Comparison of ENCODE assay signal across 8 cellular contexts in genomic region chr6:26252097-26252496, GRCh38.
DNase-seq lines count a peak whose midpoint lies in the region; ATAC-seq lines count a peak whose summit lies in the region.
"Not testable (repeated sequence)": the region's sequence is repeated elsewhere in the genome, so short reads cannot be mapped to it uniquely, and the experiment has no call there.

No MANE protein-coding gene starts in this region.

- peaks cover 20% of the 10 kb centered on the region; the same call in 1 of the 2 replicates for H3K27me3 ChIP-seq in BLaER1
- not testable (repeated sequence) for H3K27me3 ChIP-seq in HUES48 (ENCODE audit: control insufficient read depth, insufficient read depth, low read length); SJSA1 (replicated peaks); effector memory CD4-positive, alpha-beta T cell (replicated peaks; ENCODE audit: control insufficient read depth, insufficient read depth, low read length, poor library complexity, severe bottlenecking); iPS DF 6.9 (ENCODE audit: control insufficient read depth, insufficient read depth, low read length)

- no CpG with 5 or more reads among the region's 5 CpGs for WGBS in iPS DF 6.9 (ENCODE audit: insufficient coverage, insufficient read length)

- not testable (repeated sequence) for H3K27me3 Mint-ChIP-seq in activated naive CD8-positive, alpha-beta T cell; naive thymus-derived CD8-positive, alpha-beta T cell; stimulated activated memory B cell treated with anti-CD40 and anti-IgM and Interleukin-4, amounts not matched to agents 10 μg/mL and 1 μg/mL and 100 μg/mL, for 72 hours

- POLR2A ChIA-PET in naive thymus-derived CD8-positive, alpha-beta T cell (lab: Charles Lee) = interaction anchor here (0.6 to 3.6 kb wide), 11 partner anchors 9 to 1585 kb away, joined by 4 to 66 read pairs (median 6); partner anchors contain the start of gene HMGN4

- ATAC-seq in naive thymus-derived CD8-positive, alpha-beta T cell; stimulated activated memory B cell treated with anti-CD40 and anti-IgM and Interleukin-4, amounts not matched to agents 10 μg/mL and 1 μg/mL and 100 μg/mL, for 72 hours: not testable (repeated sequence)

- peak overlapping the region; percentile 93 for H3K27ac ChIP-seq in BLaER1
- peak overlapping the region; percentile 95 for H3K27ac ChIP-seq in HUES48 (ENCODE audit: low read depth, low read length)
- peak overlapping the region; percentile 23 for H3K27ac ChIP-seq in SJSA1
- H3K27ac ChIP-seq in effector memory CD4-positive, alpha-beta T cell (ENCODE audit: insufficient read depth, low read length, poor library complexity, severe bottlenecking) = peak overlapping the region; percentile 52
- H3K27ac ChIP-seq in iPS DF 6.9 (ENCODE audit: low read length) = peak overlapping the region; percentile 3

- peak overlapping the region; percentile 86 for H3K4me3 ChIP-seq in BLaER1
- peak overlapping the region; percentile 78 for H3K4me3 ChIP-seq in HUES48 (ENCODE audit: low read depth, low read length)
- peak overlapping the region; percentile 42 for H3K4me3 ChIP-seq in SJSA1
- H3K4me3 ChIP-seq in effector memory CD4-positive, alpha-beta T cell (ENCODE audit: insufficient read depth, low read depth, low read length, poor library complexity, severe bottlenecking) = peak overlapping the region; percentile 73
- H3K4me3 ChIP-seq in iPS DF 6.9 (ENCODE audit: low read length) = peak overlapping the region; percentile 90; the same call in 1 of the 2 replicates

- H3K4me3 Mint-ChIP-seq in activated naive CD8-positive, alpha-beta T cell = peak overlapping the region; percentile 94
- H3K4me3 Mint-ChIP-seq in naive thymus-derived CD8-positive, alpha-beta T cell = peak overlapping the region; percentile 93 to 99 (median 98)
- peak overlapping the region; percentile 82 for H3K4me3 Mint-ChIP-seq in stimulated activated memory B cell treated with anti-CD40 and anti-IgM and Interleukin-4, amounts not matched to agents 10 μg/mL and 1 μg/mL and 100 μg/mL, for 72 hours

- DNase-seq in SJSA1 (ENCODE audit: low read depth in 1 of 2, low spot score in 2 of 2); effector memory CD4-positive, alpha-beta T cell; iPS DF 6.9 (ENCODE audit: low read depth, low spot score); naive thymus-derived CD8-positive, alpha-beta T cell: not testable (repeated sequence)

- H3K36me3 Mint-ChIP-seq in activated naive CD8-positive, alpha-beta T cell; naive thymus-derived CD8-positive, alpha-beta T cell; stimulated activated memory B cell treated with anti-CD40 and anti-IgM and Interleukin-4, amounts not matched to agents 10 μg/mL and 1 μg/mL and 100 μg/mL, for 72 hours: not testable (repeated sequence)

- H3K9me3 Mint-ChIP-seq in activated naive CD8-positive, alpha-beta T cell (ENCODE audit: low read depth); naive thymus-derived CD8-positive, alpha-beta T cell; stimulated activated memory B cell treated with anti-CD40 and anti-IgM and Interleukin-4, amounts not matched to agents 10 μg/mL and 1 μg/mL and 100 μg/mL, for 72 hours: not testable (repeated sequence)

- peak overlapping the region; percentile 80 for H3K4me2 ChIP-seq in BLaER1

- H4K20me1 ChIP-seq in BLaER1 = peaks cover 27% of the 10 kb centered on the region

- not testable (repeated sequence) for H3K36me3 ChIP-seq in BLaER1; HUES48 (ENCODE audit: control insufficient read depth, insufficient read depth, low read length); SJSA1; effector memory CD4-positive, alpha-beta T cell (ENCODE audit: control insufficient read depth, insufficient read depth, low read length); iPS DF 6.9 (ENCODE audit: control insufficient read depth, insufficient read depth, low read length)

- H3K4me1 Mint-ChIP-seq in activated naive CD8-positive, alpha-beta T cell (ENCODE audit: low read depth) = peaks cover 33% of the 10 kb centered on the region
- peaks cover 11 to 48% (median 44%) of the 10 kb centered on the region in 4 donors for H3K4me1 Mint-ChIP-seq in naive thymus-derived CD8-positive, alpha-beta T cell
- peaks cover 32% of the 10 kb centered on the region for H3K4me1 Mint-ChIP-seq in stimulated activated memory B cell treated with anti-CD40 and anti-IgM and Interleukin-4, amounts not matched to agents 10 μg/mL and 1 μg/mL and 100 μg/mL, for 72 hours

- H3K27ac Mint-ChIP-seq in activated naive CD8-positive, alpha-beta T cell = peak overlapping the region; percentile 93
- H3K27ac Mint-ChIP-seq in naive thymus-derived CD8-positive, alpha-beta T cell = peak overlapping the region; percentile 41 to 96 (median 92)
- peak overlapping the region; percentile 81 for H3K27ac Mint-ChIP-seq in stimulated activated memory B cell treated with anti-CD40 and anti-IgM and Interleukin-4, amounts not matched to agents 10 μg/mL and 1 μg/mL and 100 μg/mL, for 72 hours

- H3K9me3 ChIP-seq in BLaER1; HUES48 (ENCODE audit: control insufficient read depth, insufficient read depth, low read length); SJSA1 (replicated peaks); effector memory CD4-positive, alpha-beta T cell (ENCODE audit: control insufficient read depth, low read length); iPS DF 6.9 (ENCODE audit: control insufficient read depth, insufficient read depth, low read length): not testable (repeated sequence)

- peaks cover 37% of the 10 kb centered on the region for H3K4me1 ChIP-seq in BLaER1
- not testable (repeated sequence) for H3K4me1 ChIP-seq in HUES48 (ENCODE audit: control insufficient read depth, insufficient read depth, low read length); SJSA1 (replicated peaks); effector memory CD4-positive, alpha-beta T cell (ENCODE audit: control insufficient read depth, insufficient read depth, low read length, poor library complexity, severe bottlenecking); iPS DF 6.9 (ENCODE audit: control insufficient read depth, insufficient read depth, low read length)

- H3K9ac ChIP-seq in BLaER1 (peak overlapping the region; percentile 97), HUES48 (ENCODE audit: low read depth, low read length) (peak overlapping the region; percentile 96)

Comparison
In these comparisons a context has a peak if more than half of its experiments do, and no peak if none do; other contexts are left out.
1. H3K27ac ChIP-seq: peak in every context shown above with its lines; median percentile 95 in HUES48; 93 in BLaER1; 52 in effector memory CD4-positive, alpha-beta T cell; 23 in SJSA1; 3 in iPS DF 6.9.